ENCODE assay signal across 8 cellular contexts in the genomic region with DNA sequence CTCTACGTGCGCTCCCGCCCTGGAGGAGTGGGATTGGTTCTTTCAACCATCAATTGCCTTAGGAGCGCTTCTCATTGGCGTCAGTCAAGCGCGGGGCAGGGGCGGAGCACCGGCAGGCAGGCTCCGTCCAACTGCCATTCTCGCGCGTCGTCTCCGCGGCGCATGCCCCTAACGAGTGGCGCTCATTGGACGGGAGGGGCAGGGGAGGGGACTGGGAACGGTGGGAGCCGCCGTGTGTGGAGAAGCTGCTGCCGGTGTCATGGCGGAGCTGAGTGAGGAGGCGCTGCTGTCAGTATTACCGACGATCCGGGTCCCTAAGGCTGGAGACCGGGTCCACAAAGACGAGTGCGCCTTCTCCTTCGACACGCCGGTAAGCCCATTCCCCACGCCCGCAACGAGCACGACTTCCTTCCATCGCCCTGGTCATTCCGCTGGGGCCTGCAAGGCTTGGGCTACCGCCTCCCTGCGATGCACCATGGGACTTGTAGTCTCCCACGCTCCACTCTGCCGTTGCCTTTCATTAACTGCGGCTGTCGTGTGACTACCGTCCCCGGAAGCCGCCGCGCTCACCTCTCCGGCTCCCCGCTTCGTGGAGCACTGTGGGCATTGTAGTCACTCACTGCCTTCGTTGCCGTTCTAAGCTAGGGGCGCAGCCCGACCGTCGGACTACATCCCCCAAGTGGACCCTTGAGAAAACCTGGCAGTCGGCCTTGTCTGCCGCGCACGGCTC. TPM values are rescaled to one million over a fixed set of nuclear protein-coding genes. Genes with fewer than 3 reads are reported as not detected.
DNase-seq lines count a peak whose midpoint lies in the region; ATAC-seq and TF ChIP-seq lines count a peak whose summit lies in the region.

A gene with protein sequence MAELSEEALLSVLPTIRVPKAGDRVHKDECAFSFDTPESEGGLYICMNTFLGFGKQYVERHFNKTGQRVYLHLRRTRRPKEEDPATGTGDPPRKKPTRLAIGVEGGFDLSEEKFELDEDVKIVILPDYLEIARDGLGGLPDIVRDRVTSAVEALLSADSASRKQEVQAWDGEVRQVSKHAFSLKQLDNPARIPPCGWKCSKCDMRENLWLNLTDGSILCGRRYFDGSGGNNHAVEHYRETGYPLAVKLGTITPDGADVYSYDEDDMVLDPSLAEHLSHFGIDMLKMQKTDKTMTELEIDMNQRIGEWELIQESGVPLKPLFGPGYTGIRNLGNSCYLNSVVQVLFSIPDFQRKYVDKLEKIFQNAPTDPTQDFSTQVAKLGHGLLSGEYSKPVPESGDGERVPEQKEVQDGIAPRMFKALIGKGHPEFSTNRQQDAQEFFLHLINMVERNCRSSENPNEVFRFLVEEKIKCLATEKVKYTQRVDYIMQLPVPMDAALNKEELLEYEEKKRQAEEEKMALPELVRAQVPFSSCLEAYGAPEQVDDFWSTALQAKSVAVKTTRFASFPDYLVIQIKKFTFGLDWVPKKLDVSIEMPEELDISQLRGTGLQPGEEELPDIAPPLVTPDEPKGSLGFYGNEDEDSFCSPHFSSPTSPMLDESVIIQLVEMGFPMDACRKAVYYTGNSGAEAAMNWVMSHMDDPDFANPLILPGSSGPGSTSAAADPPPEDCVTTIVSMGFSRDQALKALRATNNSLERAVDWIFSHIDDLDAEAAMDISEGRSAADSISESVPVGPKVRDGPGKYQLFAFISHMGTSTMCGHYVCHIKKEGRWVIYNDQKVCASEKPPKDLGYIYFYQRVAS (plus strand): TSS at position 230 of the 730 bp plus-strand sequence. CDS start 30 bp downstream, at position 260.

- peaks cover 0 to 35% (median under 1%) of the 10 kb centered on the region in 3 donors for H3K36me3 Mint-ChIP-seq in CD8-positive, alpha-beta memory T cell

- no peaks in the 10 kb centered on the region for H3K9me3 ChIP-seq in CD8-positive, alpha-beta memory T cell (ENCODE audit: low read length)
- H3K9me3 ChIP-seq in lung (ENCODE audit: control insufficient read depth in 2 of 2, insufficient read depth in 1 of 2, low read length in 1 of 2): no peaks in the 10 kb centered on the region

- no peaks in the 10 kb centered on the region for H3K9me3 Mint-ChIP-seq in CD8-positive, alpha-beta memory T cell

- H3K4me1 Mint-ChIP-seq in CD8-positive, alpha-beta memory T cell: peaks cover 20 to 38% (median 20%) of the 10 kb centered on the region in 3 donors

- POLR2A ChIA-PET in CD8-positive, alpha-beta memory T cell (lab: Charles Lee): interaction anchor here (0.6 to 5.2 kb wide), 20 partner anchors 9 to 166 kb away, joined by 3 to 46 read pairs (median 6); a partner anchor contains a TSS

- H3K4me1 ChIP-seq in CD8-positive, alpha-beta memory T cell (ENCODE audit: insufficient read depth, low read length): peaks cover 18% of the 10 kb centered on the region
- peaks cover 0 to 7% of the 10 kb centered on the region in 2 donors for H3K4me1 ChIP-seq in lung (ENCODE audit: control insufficient read depth in 2 of 2, insufficient read depth in 2 of 2, low read length in 2 of 2)

- peak within 1 kb of the TSS; percentile 99 to 100 (median 100) for H3K27ac Mint-ChIP-seq in CD8-positive, alpha-beta memory T cell

- H3K36me3 ChIP-seq in CD8-positive, alpha-beta memory T cell (ENCODE audit: insufficient read depth, low read length): peaks cover 15% of the 10 kb centered on the region
- H3K36me3 ChIP-seq in lung (ENCODE audit: control insufficient read depth in 2 of 2, insufficient read depth in 2 of 2, low read length in 2 of 2): peaks cover 10% of the 10 kb centered on the region in 2 donors

- CTCF ChIA-PET in CD8-positive, alpha-beta memory T cell (lab: Charles Lee): interaction anchor here (0.9 to 12.8 kb wide), 19 partner anchors 9 to 261 kb away, joined by 3 to 128 read pairs (median 5); a partner anchor contains a TSS

- peak within 1 kb of the TSS; percentile 97 for H3K4me3 ChIP-seq in CD8-positive, alpha-beta memory T cell (ENCODE audit: low read length)
- peak within 1 kb of the TSS; percentile 76 for H3K4me3 ChIP-seq in lung

- peak within 1 kb of the TSS; percentile 77 for H3K27ac ChIP-seq in CD8-positive, alpha-beta memory T cell (ENCODE audit: low read depth, low read length)
- peak within 1 kb of the TSS; percentile 91 to 96 for H3K27ac ChIP-seq in lung (ENCODE audit: low read depth in 1 of 2, low read length in 1 of 2)

- no peaks in the 10 kb centered on the region for H3K27me3 ChIP-seq in CD8-positive, alpha-beta memory T cell (ENCODE audit: insufficient read depth, low read length, poor library complexity, severe bottlenecking)
- H3K27me3 ChIP-seq in lung (ENCODE audit: control insufficient read depth, insufficient read depth): no peaks in the 10 kb centered on the region

- ATAC-seq in GM19468 (IDR thresholded peaks at IDR 0.05; ENCODE audit: extremely low read depth, unreplicated experiment) (peak; percentile 82), lung (ENCODE audit: insufficient read depth, low FRiP score) (peak; percentile 92)

- no peak for TF ChIP-seq CTCF in lung (IDR thresholded peaks at IDR 0.05; ENCODE audit: control extremely low read depth, extremely low read depth)

- DNase-seq in CD8-positive, alpha-beta memory T cell: peak; percentile 97 to 99 (median 99)
- peak; percentile 98 for DNase-seq in HS-5 (ENCODE audit: low read depth)
- DNase-seq in NK-92 treated with Interleukin-12 subunit alpha and Interleukin-12 subunit beta, amount 100 ng/mL, for 24 hours (lab: John Stamatoyannopoulos, UW): peak; percentile 93
- peak; percentile 98 for DNase-seq in activated CD8-positive, alpha-beta memory T cell treated with anti-CD3 and anti-CD28 coated beads for 24 hours
- peak; percentile 98 for DNase-seq in effector CD4-positive, alpha-beta T cell
- DNase-seq in lung (ENCODE audit: low spot score): peak; percentile 99
- peak; percentile 92 to 97 (median 95) for DNase-seq in stimulated activated CD4-positive, alpha-beta T cell treated with anti-CD3 and anti-CD28 coated beads, TNF-alpha, amount 100 ng/mL, for 4 hours (ENCODE audit: low read depth in 3 of 3)

- H3K4me3 Mint-ChIP-seq in CD8-positive, alpha-beta memory T cell: peak within 1 kb of the TSS; percentile 86 to 99 (median 94)

- no peaks in the 10 kb centered on the region for H3K27me3 Mint-ChIP-seq in CD8-positive, alpha-beta memory T cell

- WGBS in lung, 2 donors: 0% methylated on average over 65 of the region's 65 CpGs

RNA-seq across cellular contexts. Expression of the gene that starts here (rescaled TPM):
- 100 to 1,000 TPM; 154 TPM for total RNA-seq in CD8-positive, alpha-beta memory T cell
- polyA plus RNA-seq in CD8-positive, alpha-beta memory T cell: 49.7 TPM
- 10 to 100 TPM; 35.3 to 92.1 TPM for total RNA-seq in lung
- polyA plus RNA-seq in lung: 10 to 100 TPM; 24.8 to 38.1 TPM

Comparison
In these comparisons a context has a peak if more than half of its experiments do, and no peak if none do; other contexts are left out.
1. Peak in every context shown above with its lines: DNase-seq, ATAC-seq, H3K4me3 ChIP-seq and H3K27ac ChIP-seq.